In the genomic region with DNA sequence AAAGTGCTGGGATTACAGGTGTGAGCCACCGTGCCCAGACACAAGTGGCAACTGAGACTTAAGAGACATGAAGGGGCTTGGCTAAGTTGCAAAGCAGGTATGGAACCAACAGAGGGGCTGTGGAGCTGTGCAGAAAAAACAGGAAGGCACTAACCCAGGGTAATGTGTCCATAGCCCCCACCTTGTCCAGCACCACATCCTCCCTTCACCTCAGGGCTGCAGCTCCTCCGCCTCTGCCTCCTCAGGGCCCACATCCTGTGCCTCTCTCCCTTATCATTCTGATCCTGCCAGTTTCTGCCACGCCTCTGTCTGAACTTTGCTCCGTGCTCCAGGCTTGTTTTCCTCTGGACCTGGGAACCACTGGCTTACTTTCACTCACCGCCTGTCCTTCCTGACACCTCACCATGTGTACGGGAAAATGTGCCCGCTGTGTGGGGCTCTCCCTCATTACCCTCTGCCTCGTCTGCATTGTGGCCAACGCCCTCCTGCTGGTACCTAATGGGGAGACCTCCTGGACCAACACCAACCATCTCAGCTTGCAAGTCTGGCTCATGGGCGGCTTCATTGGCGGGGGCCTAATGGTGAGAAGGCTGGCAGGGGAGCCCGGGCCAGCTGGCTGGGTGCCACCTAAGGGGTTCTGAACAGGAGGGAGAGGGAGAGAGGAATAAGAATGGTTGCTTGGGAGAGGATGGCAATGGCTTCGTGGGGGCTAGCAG, we compare ENCODE assay signal across 12 cellular contexts. TPM values are rescaled to one million over a fixed set of nuclear protein-coding genes. Genes with fewer than 3 reads are reported as not detected.
DNase-seq lines count a peak whose midpoint lies in the region; ATAC-seq, FAIRE-seq and TF ChIP-seq lines count a peak whose summit lies in the region.
"Had no signal": no experiment of that assay in that cellular context is flagged by ENCODE, and none has a peak within 500 bp of the region (broad histone marks: within the 10 kb centered on the region; RNA-seq: fewer than 3 reads in every experiment).

A gene with protein sequence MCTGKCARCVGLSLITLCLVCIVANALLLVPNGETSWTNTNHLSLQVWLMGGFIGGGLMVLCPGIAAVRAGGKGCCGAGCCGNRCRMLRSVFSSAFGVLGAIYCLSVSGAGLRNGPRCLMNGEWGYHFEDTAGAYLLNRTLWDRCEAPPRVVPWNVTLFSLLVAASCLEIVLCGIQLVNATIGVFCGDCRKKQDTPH (plus strand): TSS at position 368 of the 716 bp plus-strand sequence. CDS start 37 bp downstream, at position 405.

- no peak for TF ChIP-seq RAD21 in HCT116 (IDR thresholded peaks at IDR 0.05; ENCODE audit: low read depth)

- no peak for TF ChIP-seq CTCF in HCT116 (IDR thresholded peaks at IDR 0.05 in 2 of 3, conservative IDR thresholded peaks at IDR 0.05 in 1 of 3; ENCODE audit: borderline replicate concordance in 1 of 3, insufficient read depth in 1 of 3, low read depth in 2 of 3, low read length in 2 of 3)
- no peak for TF ChIP-seq CTCF in keratinocyte (optimal IDR thresholded peaks at IDR 0.05 in 1 of 3, IDR thresholded peaks at IDR 0.05 in 1 of 3, conservative IDR thresholded peaks at IDR 0.05 in 1 of 3; ENCODE audit: extremely low read depth in 1 of 3, insufficient read depth in 2 of 3, low read length in 3 of 3)
- TF ChIP-seq CTCF in GM20000 (IDR thresholded peaks at IDR 0.05; ENCODE audit: extremely low read depth, missing control alignments): no peak
- TF ChIP-seq CTCF in left lung (IDR thresholded peaks at IDR 0.05): no peak

- no TSS peak for BruUV-seq in HCT116 (replicated peaks; lab: Mats Ljungman, UMichigan)

- no peaks in the 10 kb centered on the region for H3K9me3 ChIP-seq in CD4-positive, CD25-positive, alpha-beta regulatory T cell (ENCODE audit: control insufficient read depth in 2 of 2, low read length in 2 of 2)
- no peaks in the 10 kb centered on the region for H3K9me3 ChIP-seq in HCT116 (ENCODE audit: control insufficient read depth in 1 of 2, insufficient read depth in 1 of 2, low read depth in 1 of 2, low read length in 2 of 2)
- H3K9me3 ChIP-seq in keratinocyte (ENCODE audit: control insufficient read depth, low read depth, low read length): no peaks in the 10 kb centered on the region
- no peaks in the 10 kb centered on the region for H3K9me3 ChIP-seq in left lung

- H3K79me2 ChIP-seq in HCT116 (ENCODE audit: insufficient read depth, low read length) (no peaks in the 10 kb centered on the region), keratinocyte (ENCODE audit: control insufficient read depth, insufficient read depth, low read length) (no peaks in the 10 kb centered on the region)

- FAIRE-seq in RCC 7860 (lab: Jason Lieb, UNC): no peak
- no peak for FAIRE-seq in keratinocyte (lab: Jason Lieb, UNC)
- FAIRE-seq in GM12892 (lab: Jason Lieb, UNC): no peak

- DNase-seq in CD4-positive, CD25-positive, alpha-beta regulatory T cell: peak in 1 of 3 donors; percentile 76
- DNase-seq in HCT116 (ENCODE audit: low read depth, low spot score) (no peak), RCC 7860 (ENCODE audit: low spot score) (peak; percentile 11), keratinocyte (ENCODE audit: low read depth, low spot score) (no peak), GM20000 (ENCODE audit: low spot score) (no peak), GM12892 (ENCODE audit: insufficient read length) (no peak), left lung (no peak)
- DNase-seq in NK-92 treated with Interleukin-12 subunit alpha and Interleukin-12 subunit beta, amount 100 ng/mL, for 24 hours (lab: John Stamatoyannopoulos, UW): no peak
- DNase-seq: activated T-cell treated with anti-CD3 and anti-CD28 coated beads, Interleukin-2, amount 50 U/mL, for 48 hours; central memory CD4-positive, alpha-beta T cell; stimulated activated CD4-positive, alpha-beta T cell treated with anti-CD3 and anti-CD28 coated beads, Interleukin-2, amount 100 ng/mL, for 24 hours had no signal

- intact Hi-C loops in HCT116 (cut with micrococcal nuclease) (no loop called here), left lung (cut with DNase I) (no loop called here)

- H3K9me1 ChIP-seq in keratinocyte (ENCODE audit: control insufficient read depth, extremely low read depth, insufficient read depth, low read length): no peaks in the 10 kb centered on the region

- dilution Hi-C loops in keratinocyte (cut with MboI; ENCODE audit: extremely low pct_ligation_motif_present, low sequenced_read_pairs): no loop called here

- no peaks in the 10 kb centered on the region for H4K20me1 ChIP-seq in HCT116 (ENCODE audit: insufficient read depth)
- no peaks in the 10 kb centered on the region for H4K20me1 ChIP-seq in keratinocyte (ENCODE audit: control insufficient read depth, extremely low read depth, insufficient read depth, low read length)

- no peaks in the 10 kb centered on the region for H3K36me3 ChIP-seq in CD4-positive, CD25-positive, alpha-beta regulatory T cell (ENCODE audit: control insufficient read depth, insufficient read depth, low read length)
- no peaks in the 10 kb centered on the region for H3K36me3 ChIP-seq in HCT116 (ENCODE audit: control insufficient read depth in 1 of 2, insufficient read depth in 2 of 2, low read length in 2 of 2)
- no peaks in the 10 kb centered on the region for H3K36me3 ChIP-seq in keratinocyte (ENCODE audit: control insufficient read depth in 2 of 2, extremely low read depth in 1 of 2, insufficient read depth in 2 of 2, low read length in 2 of 2)
- no peaks in the 10 kb centered on the region for H3K36me3 ChIP-seq in left lung

- H3K27me3 Mint-ChIP-seq in CD4-positive, CD25-positive, alpha-beta regulatory T cell: peaks cover 12% of the 10 kb centered on the region

- no peak within 1 kb of the TSS for H3K9ac ChIP-seq in HCT116 (ENCODE audit: low read length)
- no peak within 1 kb of the TSS for H3K9ac ChIP-seq in keratinocyte (ENCODE audit: control insufficient read depth, extremely low read depth, insufficient read depth, low read length)

- H3K27me3 ChIP-seq in CD4-positive, CD25-positive, alpha-beta regulatory T cell (ENCODE audit: control insufficient read depth, insufficient read depth, low read length): no peaks in the 10 kb centered on the region
- H3K27me3 ChIP-seq in HCT116 (ENCODE audit: insufficient read depth, low read length) (no peaks in the 10 kb centered on the region), keratinocyte (ENCODE audit: control insufficient read depth, extremely low read depth, insufficient read depth, low read length) (peaks cover 13% of the 10 kb centered on the region), left lung (peaks cover 0 to 37% of the 10 kb centered on the region in 2 donors)

- H3K4me3 Mint-ChIP-seq in CD4-positive, CD25-positive, alpha-beta regulatory T cell: no peak within 1 kb of the TSS
- H3K4me3 Mint-ChIP-seq: neural crest cell had no signal

- peaks cover 5% of the 10 kb centered on the region for H3K4me1 ChIP-seq in CD4-positive, CD25-positive, alpha-beta regulatory T cell (ENCODE audit: control insufficient read depth, insufficient read depth, low read length, poor library complexity, severe bottlenecking)
- H3K4me1 ChIP-seq in HCT116 (ENCODE audit: control insufficient read depth in 1 of 2, insufficient read depth in 2 of 2, low read length in 2 of 2) (peaks cover 5 to 16% of the 10 kb centered on the region in 2 experiments; a peak in 3 of 4 replicates), keratinocyte (ENCODE audit: control insufficient read depth, extremely low read depth, insufficient read depth, low read length) (no peaks in the 10 kb centered on the region), left lung (peaks cover 0 to 26% of the 10 kb centered on the region in 2 donors)

- H3K4me1 Mint-ChIP-seq in CD4-positive, CD25-positive, alpha-beta regulatory T cell: peaks cover 0 to 14% (median 6%) of the 10 kb centered on the region in 4 donors
- H3K4me1 Mint-ChIP-seq: neural crest cell had no signal

- H3K27ac ChIP-seq in CD4-positive, CD25-positive, alpha-beta regulatory T cell (ENCODE audit: insufficient read depth, low read length, poor library complexity, severe bottlenecking): no peak within 1 kb of the TSS
- no peak within 1 kb of the TSS for H3K27ac ChIP-seq in HCT116 (ENCODE audit: low read depth, low read length)
- H3K27ac ChIP-seq in keratinocyte (ENCODE audit: control insufficient read depth, insufficient read depth, low read length): no peak within 1 kb of the TSS
- no peak within 1 kb of the TSS for H3K27ac ChIP-seq in left lung

- peak within 1 kb of the TSS in 2 of 3 donors; percentile 17 to 75 for H3K27ac Mint-ChIP-seq in CD4-positive, CD25-positive, alpha-beta regulatory T cell

- POLR2A ChIA-PET in HCT116 (lab: Charles Lee): no interaction called here

- H3K4me3 ChIP-seq in CD4-positive, CD25-positive, alpha-beta regulatory T cell (ENCODE audit: low read depth, low read length): no peak within 1 kb of the TSS
- no peak within 1 kb of the TSS for H3K4me3 ChIP-seq in HCT116 (replicated peaks in 1 of 2; ENCODE audit: low read depth in 1 of 2, low read length in 2 of 2)
- H3K4me3 ChIP-seq in keratinocyte (ENCODE audit: control insufficient read depth in 2 of 3, extremely low read depth in 1 of 3, insufficient read depth in 2 of 3, low read depth in 1 of 3, low read length in 3 of 3): no peak within 1 kb of the TSS
- H3K4me3 ChIP-seq in left lung: no peak within 1 kb of the TSS

- CTCF ChIA-PET in HCT116 (lab: Charles Lee): interaction anchor here (0.6 kb wide), 1 partner anchor 18 kb away, joined by 4 read pairs; no protein-coding TSS in a partner anchor

- TF ChIP-seq POLR2A in HCT116 (IDR thresholded peaks at IDR 0.05; ENCODE audit: borderline replicate concordance, extremely low read depth, insufficient read depth, insufficient read length) (no peak), GM12892 (IDR thresholded peaks at IDR 0.05; ENCODE audit: low read depth, low read length) (no peak)

- H3K4me2 ChIP-seq in HCT116 (ENCODE audit: low read length) (peak within 1 kb of the TSS; percentile 40), keratinocyte (ENCODE audit: control insufficient read depth, extremely low read depth, insufficient read depth, low read depth, low read length) (no peak within 1 kb of the TSS)

- H3K9me3 Mint-ChIP-seq in CD4-positive, CD25-positive, alpha-beta regulatory T cell: peaks cover 0 to 1% (median 0%) of the 10 kb centered on the region in 7 donors
- H3K9me3 Mint-ChIP-seq: neural crest cell had no signal

- ATAC-seq in CD4-positive, CD25-positive, alpha-beta regulatory T cell (ENCODE audit: low read depth in 2 of 2): peak; percentile 45 to 87
- ATAC-seq in HCT116 (no peak), left lung (no peak)

- H3K9me2 ChIP-seq in HCT116 (ENCODE audit: insufficient read depth): no peaks in the 10 kb centered on the region

- no peaks in the 10 kb centered on the region for H3K36me3 Mint-ChIP-seq in CD4-positive, CD25-positive, alpha-beta regulatory T cell

- H2AFZ ChIP-seq in HCT116 (ENCODE audit: low read depth, low read length, poor library complexity, severe bottlenecking) (no peak within 1 kb of the TSS), keratinocyte (ENCODE audit: control insufficient read depth, low read length) (peak within 1 kb of the TSS; percentile 26)

- RAD21 ChIA-PET in HCT116 (lab: Charles Lee; ENCODE audit: low non-redundant PET in 1 of 2, low total read pairs in 2 of 2, uncharacterized antibody in 2 of 2, unreplicated experiment in 2 of 2): no interaction called here

RNA-seq across cellular contexts. Expression of the gene that starts here (rescaled TPM):
- total RNA-seq in CD4-positive, CD25-positive, alpha-beta regulatory T cell: not detected
- polyA plus RNA-seq in CD4-positive, CD25-positive, alpha-beta regulatory T cell: not detected
- total RNA-seq in HCT116 (2021; ENCODE audit: unreplicated experiment) (not detected), left lung (not detected)
- polyA plus RNA-seq in HCT116 (2012): not detected in 2 replicates
- polyA plus RNA-seq in keratinocyte: not detected in 3 replicates
- not detected for polyA plus RNA-seq in keratinocyte (2011; ENCODE audit: low read depth)
- not detected in 2 replicates for polyA plus RNA-seq in keratinocyte (2011; cell fraction: cytosol; rRNA removed)
- polyA plus RNA-seq in keratinocyte (2011; cell fraction: nucleus; rRNA removed): not detected in 2 replicates
- polyA plus RNA-seq in keratinocyte (2012; ENCODE audit: low replicate concordance): not detected in 2 replicates
- polyA minus RNA-seq in keratinocyte: not detected in 3 replicates
- polyA minus RNA-seq in keratinocyte (2011; cell fraction: cytosol; rRNA and poly(A)+ RNA removed): not detected
- not detected in 2 replicates for polyA minus RNA-seq in keratinocyte (2011; cell fraction: nucleus; rRNA and poly(A)+ RNA removed)
- not detected for polyA plus RNA-seq in GM12892 (2012; ENCODE audit: missing spikeins)
- total RNA-seq: neural crest cell had no signal

Comparison
In these comparisons a context has a peak if more than half of its experiments do, and no peak if none do; other contexts are left out.
1. Peak in ATAC-seq in CD4-positive, CD25-positive, alpha-beta regulatory T cell; RNA of the gene not detected or under 1 TPM.